ENCODE assay signal across 8 cellular contexts in the genomic region with DNA sequence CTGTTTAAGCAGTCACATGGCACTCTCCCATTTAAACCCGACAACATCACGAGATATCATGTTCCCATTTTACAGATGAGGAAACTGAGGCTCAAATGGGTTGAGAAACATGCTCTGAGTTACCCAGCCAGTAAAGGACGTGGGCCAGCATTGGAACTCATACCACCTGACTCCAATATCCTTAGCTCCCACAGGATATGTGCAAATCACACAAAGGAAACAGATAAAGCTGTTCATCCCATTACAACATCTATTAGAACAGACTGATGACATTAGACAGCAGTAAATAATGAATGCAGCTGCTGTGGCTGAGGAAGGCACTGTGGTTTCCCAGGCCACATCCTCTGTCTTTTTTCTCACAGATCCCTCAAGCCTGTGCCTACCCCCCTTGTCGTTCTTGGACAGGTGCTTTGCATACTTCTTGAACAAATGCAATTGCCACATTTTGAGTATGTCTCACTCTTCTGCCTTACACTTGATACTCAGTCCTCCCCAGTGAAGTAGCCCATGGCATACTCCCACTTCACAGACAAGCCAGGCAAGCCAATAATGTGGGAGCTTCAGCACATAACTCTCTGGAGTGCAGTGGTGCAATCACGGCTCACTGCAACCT. TPM values are rescaled to one million over a fixed set of nuclear protein-coding genes. Genes with fewer than 3 reads are reported as not detected.
A peak's percentile ranks its signal among the peaks of the same experiment; 100 is the strongest.
DNase-seq lines count a peak whose midpoint lies in the region; ATAC-seq, FAIRE-seq and TF ChIP-seq lines count a peak whose summit lies in the region.

No MANE protein-coding gene starts in this region.

- H3K36me3 ChIP-seq in BLaER1, result no peaks in the 10 kb centered on the region
- H3K36me3 ChIP-seq in bronchial epithelial cell (ENCODE audit: control insufficient read depth, insufficient read depth, low read length), result no peaks in the 10 kb centered on the region
- no peaks in the 10 kb centered on the region for H3K36me3 ChIP-seq in osteoblast (ENCODE audit: insufficient read depth, low read length)

- H3K27ac ChIP-seq in BLaER1 (peak overlapping the region; percentile 89), osteoblast (ENCODE audit: low read depth, low read length) (no peak overlapping the region)

- peak; percentile 81 for FAIRE-seq in bronchial epithelial cell (lab: Jason Lieb, UNC)

- no peak overlapping the region for H2AFZ ChIP-seq in osteoblast (ENCODE audit: low read length)

- no peak for DNase-seq in bronchial epithelial cell (ENCODE audit: low read depth)
- DNase-seq in stimulated activated naive CD8-positive, alpha-beta T cell treated with anti-CD3 and anti-CD28 coated beads, Interleukin-15, Interleukin-2, amounts not matched to agents 100 U/mL and 50 U/mL, for 24 hours, result peak; percentile 10
- DNase-seq in NCI-H187 (lab: John Stamatoyannopoulos, UW), result no peak
- no peak for DNase-seq in globus pallidus (ENCODE audit: low spot score)
- no peak for DNase-seq in osteoblast (ENCODE audit: insufficient read length, low spot score, missing footprints)

- no peaks in the 10 kb centered on the region for H3K9me3 ChIP-seq in BLaER1
- no peaks in the 10 kb centered on the region for H3K9me3 ChIP-seq in osteoblast (ENCODE audit: low read depth, low read length)

- TF ChIP-seq CTCF in bronchial epithelial cell (IDR thresholded peaks at IDR 0.05; ENCODE audit: insufficient read depth, low read length, severe bottlenecking) (no peak), osteoblast (IDR thresholded peaks at IDR 0.05; ENCODE audit: extremely low read depth, low read depth, low read length) (no peak)

- H4K20me1 ChIP-seq in BLaER1 (no peaks in the 10 kb centered on the region), osteoblast (ENCODE audit: insufficient read depth, low read length) (no peaks in the 10 kb centered on the region)

- H3K4me1 ChIP-seq in BLaER1 (peaks cover 85% of the 10 kb centered on the region), osteoblast (ENCODE audit: insufficient read depth, low read length) (peaks cover 23% of the 10 kb centered on the region)

- H3K4me2 ChIP-seq in BLaER1, result peak overlapping the region; percentile 84
- H3K4me2 ChIP-seq in osteoblast (ENCODE audit: insufficient read depth, low read length), result no peak overlapping the region

- no peaks in the 10 kb centered on the region for H3K79me2 ChIP-seq in osteoblast (ENCODE audit: insufficient read depth, low read length)

- peak overlapping the region; percentile 60 for H3K9ac ChIP-seq in BLaER1

- ATAC-seq in GM19328 (IDR thresholded peaks at IDR 0.05; ENCODE audit: unreplicated experiment) (peak; percentile 98), HG03280 (IDR thresholded peaks at IDR 0.05; ENCODE audit: unreplicated experiment) (peak; percentile 100)
- ATAC-seq in stimulated activated naive CD8-positive, alpha-beta T cell treated with anti-CD3 and anti-CD28 coated beads, Interleukin-15, Interleukin-2, amounts not matched to agents 100 U/mL and 50 U/mL, for 24 hours, result peak; percentile 66

- H3K4me3 ChIP-seq in BLaER1 (peak overlapping the region; percentile 11; the same call in 1 of the 2 replicates), bronchial epithelial cell (ENCODE audit: low read depth, low read length) (no peak overlapping the region), osteoblast (ENCODE audit: insufficient read depth, low read length) (no peak overlapping the region)

- H3K27me3 ChIP-seq in BLaER1 (no peaks in the 10 kb centered on the region), bronchial epithelial cell (ENCODE audit: control insufficient read depth, insufficient read depth, low read length) (no peaks in the 10 kb centered on the region), osteoblast (ENCODE audit: insufficient read depth, low read length) (no peaks in the 10 kb centered on the region)

RNA-seq across cellular contexts. Expression of a gene that starts 17.7 kb away (rescaled TPM):
- 31.3 and 61.3 TPM in 2 replicates for total RNA-seq in bronchial epithelial cell
- total RNA-seq in osteoblast, result 0.72 and 0.88 TPM in 2 replicates

Comparison
In these comparisons a context has a peak if more than half of its experiments do, and no peak if none do; other contexts are left out.
1. RNA of a gene that starts 17.7 kb away (total RNA-seq): 31.3 to 61.3 TPM in bronchial epithelial cell; 0.72 to 0.88 TPM in osteoblast; every median in the first group is over 10 times any median in the second.
2. Peak in every context shown above with its lines, with median percentiles within 50 percentile points of each other: ATAC-seq.